In the genomic region with DNA sequence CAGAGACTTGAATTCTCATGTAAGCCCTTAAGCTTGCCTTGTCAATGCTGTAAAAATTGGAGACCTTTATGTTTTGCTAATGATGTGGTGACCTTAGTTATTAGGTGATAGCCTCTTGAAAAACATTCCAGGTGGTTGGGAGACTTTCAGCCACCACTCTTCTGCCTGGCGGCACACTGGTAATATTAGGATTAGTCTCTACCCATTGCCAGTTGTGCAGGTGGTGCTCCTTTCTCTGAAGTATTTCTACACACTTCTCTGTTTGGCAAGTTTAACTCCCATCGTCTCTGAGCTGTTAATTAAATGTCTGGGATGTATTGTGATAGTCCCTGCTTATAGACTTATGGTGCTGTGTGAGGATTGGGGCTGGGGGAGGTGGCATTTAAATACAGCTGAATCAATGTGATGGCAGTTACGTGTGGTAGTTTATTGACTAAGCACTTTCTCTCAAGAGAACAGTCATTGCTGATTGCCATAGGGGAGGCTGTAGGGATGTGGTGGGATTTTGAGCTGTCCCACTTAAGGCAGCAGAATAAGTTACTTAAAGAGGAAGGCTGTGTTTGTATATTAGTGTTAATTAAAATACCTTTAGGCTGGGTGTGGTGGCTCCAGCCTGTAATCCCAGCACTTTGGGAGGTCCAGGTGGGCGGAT, we compare ENCODE assay signal across 8 cellular contexts. TPM values are rescaled to one million over a fixed set of nuclear protein-coding genes. Genes with fewer than 3 reads are reported as not detected.
DNase-seq lines count a peak whose midpoint lies in the region; ATAC-seq, FAIRE-seq and TF ChIP-seq lines count a peak whose summit lies in the region.

No MANE protein-coding gene starts in this region.

- H3K27ac ChIP-seq in cardiac muscle cell (peak overlapping the region; percentile 22), ascending aorta (peak overlapping the region; percentile 70 to 82), mucosa of rectum (ENCODE audit: low read depth in 2 of 2, low read length in 2 of 2) (peak overlapping the region; percentile 76 to 80), upper lobe of right lung (peak overlapping the region; percentile 28)

- peaks cover 4% of the 10 kb centered on the region for H3K4me1 ChIP-seq in cardiac muscle cell (ENCODE audit: low read depth)
- peaks cover 17 to 48% of the 10 kb centered on the region in 2 donors for H3K4me1 ChIP-seq in ascending aorta
- H3K4me1 ChIP-seq in mucosa of rectum (ENCODE audit: control insufficient read depth in 2 of 2, insufficient read depth in 2 of 2, low read length in 2 of 2): peaks cover 28 to 40% of the 10 kb centered on the region in 2 donors
- H3K4me1 ChIP-seq in upper lobe of right lung: peaks cover 65% of the 10 kb centered on the region

- H3K9ac ChIP-seq in mucosa of rectum (ENCODE audit: low read depth in 1 of 2, low read length in 2 of 2): peak overlapping the region in 1 of 2 donors; percentile 9

- H3K9me3 ChIP-seq in cardiac muscle cell (ENCODE audit: low read depth) (no peaks in the 10 kb centered on the region), ascending aorta (no peaks in the 10 kb centered on the region), mucosa of rectum (ENCODE audit: control insufficient read depth in 2 of 2, low read length in 2 of 2) (no peaks in the 10 kb centered on the region), upper lobe of right lung (no peaks in the 10 kb centered on the region)

- intact Hi-C loops in cardiac septum (cut with DNase I) (no loop called here), ascending aorta (cut with DNase I) (no loop called here), upper lobe of right lung (cut with DNase I) (no loop called here)

- no peak overlapping the region for H3K4me3 ChIP-seq in cardiac muscle cell
- no peak overlapping the region for H3K4me3 ChIP-seq in ascending aorta
- H3K4me3 ChIP-seq in mucosa of rectum (ENCODE audit: low read length in 2 of 2): peak overlapping the region in 1 of 2 donors; percentile 3
- H3K4me3 ChIP-seq in upper lobe of right lung: no peak overlapping the region

- no peak for FAIRE-seq in HTR-8/SVneo (lab: Jason Lieb, UNC)

- no peak for DNase-seq in cardiac muscle cell (ENCODE audit: low read depth in 1 of 2, low spot score in 1 of 2)
- DNase-seq in cardiac septum (ENCODE audit: low spot score): no peak
- DNase-seq in ascending aorta (ENCODE audit: low spot score in 2 of 2): no peak
- DNase-seq in upper lobe of right lung: no peak
- DNase-seq in AG08396 (ENCODE audit: low spot score): no peak
- DNase-seq in HTR-8/SVneo (ENCODE audit: insufficient read length, low spot score): no peak
- no peak for DNase-seq in central memory CD4-positive, alpha-beta T cell

- ATAC-seq in upper lobe of right lung: no peak

- TF ChIP-seq CTCF in cardiac muscle cell (IDR thresholded peaks at IDR 0.05; ENCODE audit: low read depth, low read length) (no peak), ascending aorta (IDR thresholded peaks at IDR 0.05) (no peak), upper lobe of right lung (IDR thresholded peaks at IDR 0.05) (no peak)

- H3K27me3 ChIP-seq in cardiac muscle cell (no peaks in the 10 kb centered on the region), ascending aorta (no peaks in the 10 kb centered on the region), mucosa of rectum (ENCODE audit: control insufficient read depth in 2 of 2, insufficient read depth in 2 of 2, low read length in 2 of 2) (no peaks in the 10 kb centered on the region), upper lobe of right lung (no peaks in the 10 kb centered on the region)

- peaks cover 6% of the 10 kb centered on the region for H3K36me3 ChIP-seq in cardiac muscle cell
- H3K36me3 ChIP-seq in ascending aorta: peaks cover 12 to 30% of the 10 kb centered on the region in 2 donors
- peaks cover 9 to 16% of the 10 kb centered on the region in 2 donors for H3K36me3 ChIP-seq in mucosa of rectum (ENCODE audit: control insufficient read depth in 2 of 2, insufficient read depth in 2 of 2, low read length in 2 of 2)
- H3K36me3 ChIP-seq in upper lobe of right lung: peaks cover 38% of the 10 kb centered on the region

RNA-seq across cellular contexts. Expression of a gene that starts 11.7 kb away (rescaled TPM):
- total RNA-seq in cardiac muscle cell (48.9 and 66.4 TPM in 2 replicates), cardiac septum (148 TPM), ascending aorta (96.3 TPM), upper lobe of right lung (255 TPM)
- 320 and 353 TPM in 2 replicates for polyA plus RNA-seq in cardiac muscle cell

RNA-seq across cellular contexts. Expression of a gene that starts 37.3 kb away (rescaled TPM):
- total RNA-seq in cardiac muscle cell (15.2 and 21.4 TPM in 2 replicates), cardiac septum (18.6 TPM), ascending aorta (13.0 TPM), upper lobe of right lung (10.7 TPM)
- 9.7 and 10.2 TPM in 2 replicates for polyA plus RNA-seq in cardiac muscle cell

Comparison
In these comparisons a context has a peak if more than half of its experiments do, and no peak if none do; other contexts are left out.
1. H3K27ac ChIP-seq: peak in every context shown above with its lines; median percentile 78 in mucosa of rectum; 76 in ascending aorta; 28 in upper lobe of right lung; 22 in cardiac muscle cell.